ENCODE assay signal across 1 cellular context in genomic region chr7:1260236-1260635, GRCh38.
TF ChIP-seq lines count a peak whose summit lies in the region.

No MANE protein-coding gene starts in this region.

TF ChIP-seq in H1, 55 proteins besides CTCF, POLR2A, EP300 and RAD21 (continued from another document):
- TF ChIP-seq, protein P1, sequence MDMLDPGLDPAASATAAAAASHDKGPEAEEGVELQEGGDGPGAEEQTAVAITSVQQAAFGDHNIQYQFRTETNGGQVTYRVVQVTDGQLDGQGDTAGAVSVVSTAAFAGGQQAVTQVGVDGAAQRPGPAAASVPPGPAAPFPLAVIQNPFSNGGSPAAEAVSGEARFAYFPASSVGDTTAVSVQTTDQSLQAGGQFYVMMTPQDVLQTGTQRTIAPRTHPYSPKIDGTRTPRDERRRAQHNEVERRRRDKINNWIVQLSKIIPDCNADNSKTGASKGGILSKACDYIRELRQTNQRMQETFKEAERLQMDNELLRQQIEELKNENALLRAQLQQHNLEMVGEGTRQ (IDR thresholded peaks at IDR 0.05; ENCODE audit: low read length): no peak
- no peak for TF ChIP-seq KDM4A (IDR thresholded peaks at IDR 0.05; ENCODE audit: low read depth, low read length, severe bottlenecking)
- no peak for TF ChIP-seq ATF2 (IDR thresholded peaks at IDR 0.05; ENCODE audit: low read length)
